Comparison of ENCODE assay signal across 13 cellular contexts in genomic region chr3:133659806-133660205, GRCh38. TPM values are rescaled to one million over a fixed set of nuclear protein-coding genes. Genes with fewer than 3 reads are reported as not detected.
DNase-seq lines count a peak whose midpoint lies in the region; ATAC-seq, FAIRE-seq and TF ChIP-seq lines count a peak whose summit lies in the region.
"Had no signal": no experiment of that assay in that cellular context is flagged by ENCODE, and none has a peak within 500 bp of the region (broad histone marks: within the 10 kb centered on the region; RNA-seq: fewer than 3 reads in every experiment).

No MANE protein-coding gene starts in this region.

- 35% methylated on average over 2 of the region's 2 CpGs for WGBS in GM23248 (ENCODE audit: low coverage in 1 of 2, low lambda C conversion rate in 2 of 2, missing lambda C conversion rate in 2 of 2), 2 experiments
- 59 to 65% methylated on average over 2 of the region's 2 CpGs for WGBS in pancreas, 2 donors

- H2AFZ ChIP-seq in GM23248 (no peak overlapping the region), SU-DHL-6 (ENCODE audit: low read depth, low read length, severe bottlenecking) (no peak overlapping the region)

- TF ChIP-seq CTCF in SU-DHL-6 (IDR thresholded peaks at IDR 0.05; ENCODE audit: insufficient read depth, low read length, poor library complexity, severe bottlenecking) (no peak), pancreas (IDR thresholded peaks at IDR 0.05) (no peak)

- H3K4me1 Mint-ChIP-seq in immature natural killer cell = peaks cover 43 to 50% of the 10 kb centered on the region in 2 donors

- peak overlapping the region in 5 of 6 donors; percentile 16 to 98 (median 82) for H3K27ac Mint-ChIP-seq in immature natural killer cell

- peaks cover 0 to 2% (median 0%) of the 10 kb centered on the region in 6 donors for H3K9me3 Mint-ChIP-seq in immature natural killer cell

- intact Hi-C loops in pancreas (cut with DNase I) = loop anchor here in 1 of 3 donors (10.0 kb wide), 1 partner anchor 115 kb away; no protein-coding TSS in a partner anchor

- H3K79me2 ChIP-seq in GM23248 (ENCODE audit: insufficient read depth) = peaks cover 67% of the 10 kb centered on the region
- peaks cover 58% of the 10 kb centered on the region for H3K79me2 ChIP-seq in SU-DHL-6 (ENCODE audit: insufficient read depth, low read length)

- H3K9me2 ChIP-seq in GM23248 (ENCODE audit: insufficient read depth) = no peaks in the 10 kb centered on the region
- H3K9me2 ChIP-seq in SU-DHL-6 (replicated peaks; ENCODE audit: insufficient read depth, low read length) = no peaks in the 10 kb centered on the region

- in situ Hi-C loops in GM23248 (cut with MboI) = no loop called here

- peak overlapping the region; percentile 18 to 98 (median 86) for H3K4me3 Mint-ChIP-seq in immature natural killer cell

- peak overlapping the region; percentile 99; the same call in 1 of the 2 replicates for H3K9ac ChIP-seq in BLaER1
- peak overlapping the region; percentile 95 for H3K9ac ChIP-seq in GM23248
- H3K9ac ChIP-seq in SU-DHL-6 (ENCODE audit: low read length) = peak overlapping the region; percentile 98

- no peak for FAIRE-seq in pancreas (lab: Jason Lieb, UNC)
- FAIRE-seq: colon, H1 had no signal

- H3K4me3 ChIP-seq in BLaER1 = peak overlapping the region; percentile 99; the same call in 1 of the 2 replicates
- H3K4me3 ChIP-seq in GM23248 = peak overlapping the region; percentile 84
- peak overlapping the region; percentile 98 for H3K4me3 ChIP-seq in SU-DHL-6 (ENCODE audit: insufficient read depth, low read length, poor library complexity, severe bottlenecking)
- H3K4me3 ChIP-seq in pancreas = no peak overlapping the region

- no peaks in the 10 kb centered on the region for H3K27me3 ChIP-seq in BLaER1
- H3K27me3 ChIP-seq in GM23248 (replicated peaks; ENCODE audit: insufficient read depth) = no peaks in the 10 kb centered on the region
- no peaks in the 10 kb centered on the region for H3K27me3 ChIP-seq in SU-DHL-6 (ENCODE audit: low read length)
- H3K27me3 ChIP-seq in pancreas = no peaks in the 10 kb centered on the region

- H3K27ac ChIP-seq in BLaER1 (no peak overlapping the region), GM23248 (no peak overlapping the region), SU-DHL-6 (ENCODE audit: low read depth, low read length) (no peak overlapping the region), pancreas (no peak overlapping the region)

- H4K20me1 ChIP-seq in BLaER1 = peaks cover 31% of the 10 kb centered on the region
- H4K20me1 ChIP-seq in GM23248 (ENCODE audit: insufficient read depth) = no peaks in the 10 kb centered on the region
- 0 out of 2 replicates have a peak, but pooled peaks cover 4% of the 10 kb centered on the region for H4K20me1 ChIP-seq in SU-DHL-6 (ENCODE audit: low read depth, low read length)

- peaks cover 49% of the 10 kb centered on the region for H3K4me1 ChIP-seq in BLaER1
- peaks cover 19% of the 10 kb centered on the region for H3K4me1 ChIP-seq in GM23248 (ENCODE audit: insufficient read depth)
- peaks cover 0 to 21% (median 10%) of the 10 kb centered on the region in 3 donors for H3K4me1 ChIP-seq in pancreas

- H3F3A ChIP-seq in GM23248 (ENCODE audit: insufficient read depth) = no peaks in the 10 kb centered on the region
- H3F3A ChIP-seq in SU-DHL-6 (ENCODE audit: insufficient read depth) = peaks cover 5% of the 10 kb centered on the region

- DNase-seq in GM23248 (no peak), immature natural killer cell (no peak), pancreas (no peak), globus pallidus (ENCODE audit: low spot score) (no peak), NCI-H2196 treated with DMSO at 0.1 percent for 48 hours (lab: John Stamatoyannopoulos, UW; ENCODE audit: unreplicated experiment) (no peak)
- DNase-seq: activated effector memory CD4-positive, alpha-beta T cell treated with Interleukin-2 at 50 U/mL for 16 hours; COR-L47; NCI-H2029 had no signal

- H3K36me3 ChIP-seq in BLaER1 (peaks cover 45% of the 10 kb centered on the region), GM23248 (ENCODE audit: low read depth) (peaks cover 23% of the 10 kb centered on the region; the same call in 1 of the 2 replicates), SU-DHL-6 (ENCODE audit: low read length) (peaks cover 41% of the 10 kb centered on the region; the same call in 1 of the 2 replicates), pancreas (peaks cover 0 to 8% (median 5%) of the 10 kb centered on the region in 3 donors)

- ATAC-seq in GM18870 (IDR thresholded peaks at IDR 0.05; ENCODE audit: unreplicated experiment) (no peak), pancreas (no peak)

- H3K27me3 Mint-ChIP-seq in immature natural killer cell (ENCODE audit: low read depth in 3 of 3) = peaks cover 0 to 8% (median 0%) of the 10 kb centered on the region in 3 donors

- H3K36me3 Mint-ChIP-seq in immature natural killer cell = peaks cover 0 to 24% (median 9%) of the 10 kb centered on the region in 3 donors

- H3K4me2 ChIP-seq in BLaER1 = peak overlapping the region; percentile 96
- H3K4me2 ChIP-seq in GM23248 (ENCODE audit: unreplicated experiment) = peak overlapping the region; percentile 85
- peak overlapping the region; percentile 96 for H3K4me2 ChIP-seq in SU-DHL-6 (ENCODE audit: low read depth, low read length, poor library complexity, severe bottlenecking)

- H3K9me3 ChIP-seq in BLaER1 (no peaks in the 10 kb centered on the region), GM23248 (ENCODE audit: low read depth) (no peaks in the 10 kb centered on the region), SU-DHL-6 (ENCODE audit: insufficient read depth, low read length) (no peaks in the 10 kb centered on the region), pancreas (no peaks in the 10 kb centered on the region)

RNA-seq across cellular contexts. Expression of gene TOPBP1, which starts 1.9 kb away (rescaled TPM):
- total RNA-seq in GM23248 (2014; rRNA removed; shearing (Covaris generic)) = 21.0 and 31.0 TPM in 2 replicates
- polyA plus RNA-seq in GM23248 (2016; fragmentation: Nextera tagmentation; extraction: Ambion mirVana) (8.2 and 9.4 TPM in 2 replicates), immature natural killer cell (10 to 100 TPM in 2 of 3 donors, 1 to 10 TPM in 1; 5.2 to 16.3 (median 12.2) TPM), pancreas (10 to 100 TPM in 1 of 2 donors, 1 to 10 TPM in 1; 5.8 to 10.4 TPM)
- total RNA-seq in pancreas = 10 to 100 TPM in 1 of 6 donors, 1 to 10 TPM in 5; 6.1 to 13.0 (median 8.0) TPM

Comparison
In these comparisons a context has a peak if more than half of its experiments do, and no peak if none do; other contexts are left out.
1. H3K4me3 ChIP-seq: peak in BLaER1 (single experiment), GM23248 (single experiment) and SU-DHL-6 (single experiment); none in pancreas (0 of 4).
2. Peak in every context shown above with its lines, with median percentiles within 50 percentile points of each other: H3K4me2 ChIP-seq and H3K9ac ChIP-seq.